In genomic region chr19:47232422-47233211, GRCh38 we compare ENCODE assay signal across 8 cellular contexts. TPM values are rescaled to one million over a fixed set of nuclear protein-coding genes. Genes with fewer than 3 reads are reported as not detected.
DNase-seq lines count a peak whose midpoint lies in the region; ATAC-seq and TF ChIP-seq lines count a peak whose summit lies in the region.

No MANE protein-coding gene starts in this region.

- intact Hi-C loops in spleen (cut with DNase I; ENCODE audit: low total_unique reads) = no loop called here

- TF ChIP-seq CTCF in 22Rv1 (IDR thresholded peaks at IDR 0.05) (no peak), GM13977 (IDR thresholded peaks at IDR 0.05; ENCODE audit: extremely low read depth, insufficient read depth, missing control alignments) (no peak), spleen (IDR thresholded peaks at IDR 0.05 in 8 of 11, conservative IDR thresholded peaks at IDR 0.05 in 3 of 11) (no peak)

- peaks cover 19 to 50% (median 43%) of the 10 kb centered on the region in 6 donors for H3K4me1 ChIP-seq in spleen

- peak overlapping the region; percentile 99 for H3K27ac ChIP-seq in 22Rv1
- peak overlapping the region in 6 of 8 donors; percentile 48 to 99 (median 78) for H3K27ac ChIP-seq in spleen

- in situ Hi-C loops in GM13977 (cut with MboI; ENCODE audit: low pct_unique_long_range_greater_than_20kb, low sequenced_read_pairs, unreplicated experiment) = no loop called here

- 41 to 51% (median 47%) methylated on average over 16 of the region's 16 CpGs for WGBS in spleen, 5 donors

- H3K9me3 ChIP-seq in spleen = no peaks in the 10 kb centered on the region

- peaks cover 0 to 10% (median 0%) of the 10 kb centered on the region in 7 donors for H3K27me3 ChIP-seq in spleen (replicated peaks in 1 of 7)

- DNase-seq in GM13977 (ENCODE audit: low spot score) = peak; percentile 48
- peak; percentile 13 for DNase-seq in T1000 (lab: John Stamatoyannopoulos, UW)
- DNase-seq in fibroblast of gingiva (ENCODE audit: low read depth) = peak; percentile 67
- no peak for DNase-seq in spleen
- DNase-seq in NCI-H2081 (lab: John Stamatoyannopoulos, UW) = no peak

- H3K36me3 ChIP-seq in spleen = no peaks in the 10 kb centered on the region

- peak overlapping the region in 1 of 8 donors; percentile 13 for H3K4me3 ChIP-seq in spleen

- ATAC-seq in GM18498 (IDR thresholded peaks at IDR 0.05; ENCODE audit: unreplicated experiment) = no peak
- ATAC-seq in GM21528 (IDR thresholded peaks at IDR 0.05; ENCODE audit: low FRiP score, unreplicated experiment) = no peak

- no peak for TF ChIP-seq POLR2A in spleen (IDR thresholded peaks at IDR 0.05)

RNA-seq across cellular contexts. Expression of gene BBC3, which starts 1.6 kb away (rescaled TPM):
- total RNA-seq in spleen = 10 to 100 TPM in 6 of 7 donors, 1 to 10 TPM in 1; 6.3 to 17.0 (median 11.3) TPM
- polyA plus RNA-seq in spleen = 10 to 100 TPM in 1 of 3 donors, 1 to 10 TPM in 2; 7.1 to 12.6 (median 9.5) TPM

RNA-seq across cellular contexts. Expression of gene CCDC9, which starts 23.7 kb away (rescaled TPM):
- 10 to 100 TPM; 13.0 to 43.0 (median 32.6) TPM for total RNA-seq in spleen
- polyA plus RNA-seq in spleen = 10 to 100 TPM; 11.0 to 38.7 (median 15.9) TPM

RNA-seq across cellular contexts. Expression of gene INAFM1, which starts 42.1 kb away (rescaled TPM):
- total RNA-seq in spleen = 10 to 100 TPM in 4 of 7 donors, 1 to 10 TPM in 3; 3.9 to 19.8 (median 13.8) TPM
- 10 to 100 TPM in 2 of 3 donors, 1 to 10 TPM in 1; 8.1 to 12.9 (median 11.3) TPM for polyA plus RNA-seq in spleen

Comparison
In these comparisons a context has a peak if more than half of its experiments do, and no peak if none do; other contexts are left out.
1. DNase-seq: peak in GM13977 (single experiment), T1000 (single experiment) and fibroblast of gingiva (single experiment); none in spleen (single experiment) and NCI-H2081 (0 of 2).